In the genomic region with DNA sequence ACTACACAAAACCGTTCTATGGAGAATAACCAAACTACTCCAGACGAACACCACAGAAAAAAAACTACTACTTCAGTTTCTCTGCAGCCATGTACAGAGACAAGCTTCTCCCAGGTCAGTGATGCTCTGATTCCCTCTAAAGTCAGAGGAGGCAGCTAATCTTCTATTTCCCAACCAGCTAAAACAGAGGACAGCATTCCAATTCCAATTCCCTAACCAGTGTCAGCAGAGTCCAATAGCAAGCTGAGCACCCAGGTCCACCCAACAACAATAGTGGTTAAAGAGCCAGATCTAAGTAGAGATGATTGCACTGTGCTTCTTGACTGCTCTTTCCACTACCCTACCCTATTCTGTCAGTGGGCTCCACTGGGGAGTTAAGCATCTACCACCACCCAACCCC, we compare ENCODE assay signal across 28 cellular contexts. TPM values are rescaled to one million over a fixed set of nuclear protein-coding genes. Genes with fewer than 3 reads are reported as not detected.
"Had no signal": no experiment of that assay in that cellular context is flagged by ENCODE, and none has a peak within 500 bp of the region (broad histone marks: within the 10 kb centered on the region; RNA-seq: fewer than 3 reads in every experiment).

No MANE protein-coding gene starts in this region.

- H3K4me1 Mint-ChIP-seq: activated CD4-positive, alpha-beta T cell treated with anti-CD3 and anti-CD28 coated beads, Interleukin-2, amount 10 ng/mL, durations not matched to agents 7 days and 5 days; activated naive CD8-positive, alpha-beta T cell treated with anti-CD3 and anti-CD28 coated beads for 36 hours; activated T-helper 17 cell treated with anti-CD3 and anti-CD28 coated beads, Interleukin-2, amount 50 U/mL, for 72 hours had no signal

- H3K4me3 Mint-ChIP-seq: activated CD4-positive, alpha-beta memory T cell treated with anti-CD3 and anti-CD28 coated beads for 36 hours; activated CD4-positive, alpha-beta T cell treated with anti-CD3 and anti-CD28 coated beads, Interleukin-2, amount 10 ng/mL, durations not matched to agents 7 days and 5 days; activated naive CD4-positive, alpha-beta T cell treated with anti-CD3 and anti-CD28 coated beads for 36 hours; activated naive CD8-positive, alpha-beta T cell treated with anti-CD3 and anti-CD28 coated beads for 36 hours; activated T-cell treated with anti-CD3 and anti-CD28 coated beads, Interleukin-2, amount 50 U/mL, for 4 hours; activated T-helper 17 cell treated with anti-CD3 and anti-CD28 coated beads, Interleukin-2, amount 50 U/mL, for 72 hours had no signal

- H3K36me3 ChIP-seq: ascending aorta, Peyer's patch had no signal

- H3K4me3 ChIP-seq: ascending aorta, body of pancreas, Peyer's patch had no signal

- H3K27ac Mint-ChIP-seq: activated CD4-positive, alpha-beta memory T cell treated with anti-CD3 and anti-CD28 coated beads for 36 hours; activated CD4-positive, alpha-beta T cell treated with anti-CD3 and anti-CD28 coated beads, Interleukin-2, amount 10 ng/mL, durations not matched to agents 7 days and 5 days; activated naive CD4-positive, alpha-beta T cell treated with anti-CD3 and anti-CD28 coated beads for 36 hours; activated naive CD8-positive, alpha-beta T cell treated with anti-CD3 and anti-CD28 coated beads for 36 hours; activated T-helper 17 cell treated with anti-CD3 and anti-CD28 coated beads, Interleukin-2, amount 50 U/mL, for 72 hours had no signal

- H3K36me3 Mint-ChIP-seq: activated CD4-positive, alpha-beta memory T cell treated with anti-CD3 and anti-CD28 coated beads for 36 hours; activated naive CD8-positive, alpha-beta T cell treated with anti-CD3 and anti-CD28 coated beads for 36 hours had no signal

- DNase-seq: activated CD4-positive, alpha-beta memory T cell treated with anti-CD3 and anti-CD28 coated beads for 36 hours; activated CD4-positive, alpha-beta T cell treated with anti-CD3 and anti-CD28 coated beads, Interleukin-2, amount 10 ng/mL, durations not matched to agents 7 days and 5 days; activated CD4-positive, CD25-positive, alpha-beta regulatory T cell; activated CD8-positive, alpha-beta memory T cell treated with anti-CD3 and anti-CD28 coated beads for 24 hours; activated gamma-delta T cell; activated naive CD4-positive, alpha-beta T cell treated with anti-CD3 and anti-CD28 coated beads for 36 hours; activated naive CD8-positive, alpha-beta T cell treated with anti-CD3 and anti-CD28 coated beads for 36 hours; activated T-cell treated with anti-CD3 and anti-CD28 coated beads, Interleukin-2, amount 50 U/mL, for 4 hours; body of pancreas; central memory CD4-positive, alpha-beta T cell; Kasumi-1; NCI-H1092; NCI-H1417; NCI-H1930; NCI-H2171 treated with DMSO at 0.1 percent for 48 hours; NCI-H345; NCI-H510A treated with DMSO at 0.1 percent for 48 hours; NCI-H69; NK-92 treated with Interleukin-12 subunit alpha and Interleukin-12 subunit beta, amount 100 ng/mL, for 24 hours; Peyer's patch; SHP77 treated with DMSO at 0.1 percent for 48 hours; T-helper 1 cell had no signal

- H3K27me3 Mint-ChIP-seq: activated naive CD8-positive, alpha-beta T cell treated with anti-CD3 and anti-CD28 coated beads for 36 hours had no signal

- H3K4me1 ChIP-seq: ascending aorta, body of pancreas, Peyer's patch had no signal

- H3K9me3 Mint-ChIP-seq: activated T-helper 17 cell treated with anti-CD3 and anti-CD28 coated beads, Interleukin-2, amount 50 U/mL, for 72 hours had no signal

- H3K9me3 ChIP-seq: body of pancreas had no signal

- H3K27me3 ChIP-seq: ascending aorta, body of pancreas, Peyer's patch had no signal

- H3K27ac ChIP-seq: ascending aorta, body of pancreas, Peyer's patch, RWPE1, VCaP had no signal

- ATAC-seq: activated T-cell treated with anti-CD3 and anti-CD28 coated beads, Interleukin-2, amount 50 U/mL, for 4 hours; activated T-helper 17 cell treated with anti-CD3 and anti-CD28 coated beads, Interleukin-2, amount 50 U/mL, for 72 hours; body of pancreas had no signal

RNA-seq across cellular contexts. Expression of a gene that starts 6.7 kb away (rescaled TPM):
- total RNA-seq: activated CD4-positive, alpha-beta memory T cell treated with anti-CD3 and anti-CD28 coated beads for 36 hours; activated CD4-positive, alpha-beta T cell treated with anti-CD3 and anti-CD28 coated beads, Interleukin-2, amount 10 ng/mL, durations not matched to agents 7 days and 5 days; activated naive CD4-positive, alpha-beta T cell treated with anti-CD3 and anti-CD28 coated beads for 36 hours; activated naive CD8-positive, alpha-beta T cell treated with anti-CD3 and anti-CD28 coated beads for 36 hours; activated T-cell treated with anti-CD3 and anti-CD28 coated beads, Interleukin-2, amount 50 U/mL, for 4 hours; activated T-helper 17 cell treated with anti-CD3 and anti-CD28 coated beads, Interleukin-2, amount 50 U/mL, for 72 hours; ascending aorta; body of pancreas; bronchial epithelial cell; chondrocyte; Peyer's patch had no signal
